2 cellular contexts compared by ENCODE assay signal in the genomic region with DNA sequence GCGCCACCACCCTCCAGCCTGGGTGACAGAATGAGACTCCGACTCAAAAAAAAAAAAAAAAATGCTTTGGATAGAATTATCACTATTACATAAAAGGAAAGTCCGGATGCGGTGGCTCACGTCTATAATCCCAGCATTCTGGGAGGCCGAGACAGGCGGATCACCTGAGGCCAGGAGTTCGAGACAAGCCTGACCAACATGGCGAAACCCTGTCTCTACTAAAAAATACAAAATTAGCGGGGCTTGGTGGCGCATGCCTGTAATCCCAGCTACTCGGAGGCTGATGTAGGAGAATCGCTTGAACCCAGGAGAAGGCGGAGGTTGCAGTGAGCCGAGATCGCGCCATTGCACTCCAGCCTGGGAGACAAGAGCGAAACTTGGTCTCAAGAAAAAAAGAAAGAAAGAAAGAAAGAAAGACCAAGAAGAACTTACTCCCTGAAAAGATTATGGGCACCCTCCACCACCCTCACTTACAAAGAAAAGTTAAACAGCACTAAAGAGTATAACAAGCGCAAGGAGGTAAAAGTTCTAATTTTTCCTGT.
TF ChIP-seq lines count a peak whose summit lies in the region.

No MANE protein-coding gene starts in this region.

TF ChIP-seq in HEK293, 187 proteins besides CTCF, POLR2A, EP300 and RAD21:
- 0 out of 2 replicates have a peak, but pooled peaks have one; percentile 56 for TF ChIP-seq ZNF600 (tag by site-specific recombination; IDR thresholded peaks at IDR 0.05)
- TF ChIP-seq, protein P1, sequence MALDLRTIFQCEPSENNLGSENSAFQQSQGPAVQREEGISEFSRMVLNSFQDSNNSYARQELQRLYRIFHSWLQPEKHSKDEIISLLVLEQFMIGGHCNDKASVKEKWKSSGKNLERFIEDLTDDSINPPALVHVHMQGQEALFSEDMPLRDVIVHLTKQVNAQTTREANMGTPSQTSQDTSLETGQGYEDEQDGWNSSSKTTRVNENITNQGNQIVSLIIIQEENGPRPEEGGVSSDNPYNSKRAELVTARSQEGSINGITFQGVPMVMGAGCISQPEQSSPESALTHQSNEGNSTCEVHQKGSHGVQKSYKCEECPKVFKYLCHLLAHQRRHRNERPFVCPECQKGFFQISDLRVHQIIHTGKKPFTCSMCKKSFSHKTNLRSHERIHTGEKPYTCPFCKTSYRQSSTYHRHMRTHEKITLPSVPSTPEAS (tag by site-specific recombination; IDR thresholded peaks at IDR 0.05), result no peak

TF ChIP-seq in SK-N-SH, 30 proteins besides CTCF, POLR2A, EP300 and RAD21:
- TF ChIP-seq, protein P2, sequence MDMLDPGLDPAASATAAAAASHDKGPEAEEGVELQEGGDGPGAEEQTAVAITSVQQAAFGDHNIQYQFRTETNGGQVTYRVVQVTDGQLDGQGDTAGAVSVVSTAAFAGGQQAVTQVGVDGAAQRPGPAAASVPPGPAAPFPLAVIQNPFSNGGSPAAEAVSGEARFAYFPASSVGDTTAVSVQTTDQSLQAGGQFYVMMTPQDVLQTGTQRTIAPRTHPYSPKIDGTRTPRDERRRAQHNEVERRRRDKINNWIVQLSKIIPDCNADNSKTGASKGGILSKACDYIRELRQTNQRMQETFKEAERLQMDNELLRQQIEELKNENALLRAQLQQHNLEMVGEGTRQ (IDR thresholded peaks at IDR 0.05; ENCODE audit: borderline replicate concordance, low read depth, low read length), result no peak
- no peak for TF ChIP-seq NRF1 (IDR thresholded peaks at IDR 0.05; ENCODE audit: low read depth, low read length)
- TF ChIP-seq YY1 (IDR thresholded peaks at IDR 0.05; ENCODE audit: low read depth), result no peak
- TF ChIP-seq, protein P3, sequence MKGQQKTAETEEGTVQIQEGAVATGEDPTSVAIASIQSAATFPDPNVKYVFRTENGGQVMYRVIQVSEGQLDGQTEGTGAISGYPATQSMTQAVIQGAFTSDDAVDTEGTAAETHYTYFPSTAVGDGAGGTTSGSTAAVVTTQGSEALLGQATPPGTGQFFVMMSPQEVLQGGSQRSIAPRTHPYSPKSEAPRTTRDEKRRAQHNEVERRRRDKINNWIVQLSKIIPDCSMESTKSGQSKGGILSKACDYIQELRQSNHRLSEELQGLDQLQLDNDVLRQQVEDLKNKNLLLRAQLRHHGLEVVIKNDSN (IDR thresholded peaks at IDR 0.05; ENCODE audit: borderline replicate concordance, low read depth), result no peak
- TF ChIP-seq TCF12 (IDR thresholded peaks at IDR 0.05), result no peak
- no peak for TF ChIP-seq GABPA (IDR thresholded peaks at IDR 0.05; ENCODE audit: low read depth)
- TF ChIP-seq RFX5 (IDR thresholded peaks at IDR 0.05; ENCODE audit: low read length), result no peak
- TF ChIP-seq MEF2A (IDR thresholded peaks at IDR 0.05; ENCODE audit: borderline replicate concordance, low read depth), result no peak
- no peak for TF ChIP-seq ELF1 (IDR thresholded peaks at IDR 0.05)
- no peak for TF ChIP-seq SIN3A (IDR thresholded peaks at IDR 0.05; ENCODE audit: borderline replicate concordance, low read depth, low read length)
- TF ChIP-seq, protein P4, sequence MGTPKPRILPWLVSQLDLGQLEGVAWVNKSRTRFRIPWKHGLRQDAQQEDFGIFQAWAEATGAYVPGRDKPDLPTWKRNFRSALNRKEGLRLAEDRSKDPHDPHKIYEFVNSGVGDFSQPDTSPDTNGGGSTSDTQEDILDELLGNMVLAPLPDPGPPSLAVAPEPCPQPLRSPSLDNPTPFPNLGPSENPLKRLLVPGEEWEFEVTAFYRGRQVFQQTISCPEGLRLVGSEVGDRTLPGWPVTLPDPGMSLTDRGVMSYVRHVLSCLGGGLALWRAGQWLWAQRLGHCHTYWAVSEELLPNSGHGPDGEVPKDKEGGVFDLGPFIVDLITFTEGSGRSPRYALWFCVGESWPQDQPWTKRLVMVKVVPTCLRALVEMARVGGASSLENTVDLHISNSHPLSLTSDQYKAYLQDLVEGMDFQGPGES (IDR thresholded peaks at IDR 0.05; ENCODE audit: low read depth, low read length), result no peak
- TF ChIP-seq, protein P5, sequence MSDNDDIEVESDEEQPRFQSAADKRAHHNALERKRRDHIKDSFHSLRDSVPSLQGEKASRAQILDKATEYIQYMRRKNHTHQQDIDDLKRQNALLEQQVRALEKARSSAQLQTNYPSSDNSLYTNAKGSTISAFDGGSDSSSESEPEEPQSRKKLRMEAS (IDR thresholded peaks at IDR 0.05; ENCODE audit: low read depth), result no peak
- TF ChIP-seq CHD2 (IDR thresholded peaks at IDR 0.05; ENCODE audit: low read length, partially characterized antibody), result no peak
